1 cellular context compared by ENCODE assay signal in genomic region chr2:217942731-217943335, GRCh38.
TF ChIP-seq lines count a peak whose summit lies in the region.

No MANE protein-coding gene starts in this region.

TF ChIP-seq in HepG2, 621 proteins besides CTCF, POLR2A, EP300 and RAD21 (continued from another document):
- TF ChIP-seq ZNF207 (IDR thresholded peaks at IDR 0.05; ENCODE audit: borderline replicate concordance), result no peak
- TF ChIP-seq ZNF782 (CRISPR knock-in tag; IDR thresholded peaks at IDR 0.05; ENCODE audit: borderline replicate concordance), result no peak
- TF ChIP-seq MIXL1 (CRISPR knock-in tag; IDR thresholded peaks at IDR 0.05), result no peak
- TF ChIP-seq ATF6 (CRISPR knock-in tag; conservative IDR thresholded peaks at IDR 0.05), result 0 out of 2 replicates have a peak, but pooled peaks have one; percentile 1
- 0 out of 2 replicates have a peak, but pooled peaks have one; percentile 2 for TF ChIP-seq ZNF274 (CRISPR knock-in tag; IDR thresholded peaks at IDR 0.05)
- no peak for TF ChIP-seq TRIM24 (CRISPR knock-in tag; IDR thresholded peaks at IDR 0.05)
- no peak for TF ChIP-seq ZBTB1 (CRISPR knock-in tag; IDR thresholded peaks at IDR 0.05; ENCODE audit: borderline replicate concordance)
- TF ChIP-seq TMF1 (CRISPR knock-in tag; IDR thresholded peaks at IDR 0.05; ENCODE audit: low read depth), result no peak
- TF ChIP-seq ZBTB44 (CRISPR knock-in tag; IDR thresholded peaks at IDR 0.05), result no peak
- TF ChIP-seq ZFP90 (CRISPR knock-in tag; IDR thresholded peaks at IDR 0.05; ENCODE audit: borderline replicate concordance), result 0 out of 2 replicates have a peak, but pooled peaks have one; percentile 60
- TF ChIP-seq GATAD2A (CRISPR knock-in tag; IDR thresholded peaks at IDR 0.05), result no peak
- peak; percentile 12; the same call in 1 of the 2 replicates for TF ChIP-seq SMAD1 (CRISPR knock-in tag; IDR thresholded peaks at IDR 0.05; ENCODE audit: borderline replicate concordance, low read depth)
- no peak for TF ChIP-seq PPARG (CRISPR knock-in tag; conservative IDR thresholded peaks at IDR 0.05)
- no peak for TF ChIP-seq ZFP62 (CRISPR knock-in tag; IDR thresholded peaks at IDR 0.05)
- no peak for TF ChIP-seq HDAC6 (IDR thresholded peaks at IDR 0.05; ENCODE audit: low read depth, low read length)
- no peak for TF ChIP-seq SAP130 (CRISPR knock-in tag; IDR thresholded peaks at IDR 0.05; ENCODE audit: low read depth)
- TF ChIP-seq PCBP2 (optimal IDR thresholded peaks at IDR 0.05; ENCODE audit: low read depth, low read length, poor library complexity, severe bottlenecking), result no peak
- TF ChIP-seq SNAPC2 (CRISPR knock-in tag; IDR thresholded peaks at IDR 0.05), result no peak
- TF ChIP-seq ZNF558 (CRISPR knock-in tag; IDR thresholded peaks at IDR 0.05; ENCODE audit: borderline replicate concordance), result no peak
- TF ChIP-seq TBX2 (CRISPR knock-in tag; IDR thresholded peaks at IDR 0.05; ENCODE audit: borderline replicate concordance), result no peak
- no peak for TF ChIP-seq TCF12 (IDR thresholded peaks at IDR 0.05)
- no peak for TF ChIP-seq TCF12 (CRISPR knock-in tag; IDR thresholded peaks at IDR 0.05)
- TF ChIP-seq HDAC2 (CRISPR knock-in tag; IDR thresholded peaks at IDR 0.05), result no peak
- 0 out of 2 replicates have a peak, but pooled peaks have one; percentile 17 for TF ChIP-seq ZFP37 (CRISPR knock-in tag; IDR thresholded peaks at IDR 0.05; ENCODE audit: borderline replicate concordance)
- TF ChIP-seq ZSCAN29 (CRISPR knock-in tag; conservative IDR thresholded peaks at IDR 0.05), result no peak
- TF ChIP-seq ZNF709 (CRISPR knock-in tag; IDR thresholded peaks at IDR 0.05), result 0 out of 2 replicates have a peak, but pooled peaks have one; percentile 43
- TF ChIP-seq ZNF792 (CRISPR knock-in tag; IDR thresholded peaks at IDR 0.05), result no peak
- TF ChIP-seq SNRNP70 (IDR thresholded peaks at IDR 0.05; ENCODE audit: low read depth, low read length), result no peak
- peak; percentile 94 for TF ChIP-seq HIC2 (CRISPR knock-in tag; IDR thresholded peaks at IDR 0.05; ENCODE audit: low read depth)
- TF ChIP-seq ZNF451 (CRISPR knock-in tag; IDR thresholded peaks at IDR 0.05), result 0 out of 2 replicates have a peak, but pooled peaks have one; percentile 35
- TF ChIP-seq SAFB2 (CRISPR knock-in tag; IDR thresholded peaks at IDR 0.05; ENCODE audit: borderline replicate concordance, low read depth), result no peak
- TF ChIP-seq ZKSCAN8 (CRISPR knock-in tag; IDR thresholded peaks at IDR 0.05; ENCODE audit: borderline replicate concordance), result no peak
- no peak for TF ChIP-seq CENPBD1 (CRISPR knock-in tag; IDR thresholded peaks at IDR 0.05; ENCODE audit: borderline replicate concordance, low read depth)
- TF ChIP-seq STAG1 (CRISPR knock-in tag; IDR thresholded peaks at IDR 0.05), result no peak
- no peak for TF ChIP-seq ZNF75D (CRISPR knock-in tag; IDR thresholded peaks at IDR 0.05; ENCODE audit: borderline replicate concordance)
- no peak for TF ChIP-seq PLSCR1 (CRISPR knock-in tag; IDR thresholded peaks at IDR 0.05; ENCODE audit: borderline replicate concordance)
- no peak for TF ChIP-seq PRPF4 (IDR thresholded peaks at IDR 0.05; ENCODE audit: low read depth, low read length, poor library complexity, severe bottlenecking)
- peak; percentile 97 for TF ChIP-seq HNRNPL (IDR thresholded peaks at IDR 0.05; ENCODE audit: low read depth, low read length)
- TF ChIP-seq NRL (CRISPR knock-in tag; IDR thresholded peaks at IDR 0.05; ENCODE audit: borderline replicate concordance), result no peak
- no peak for TF ChIP-seq AFF4 (CRISPR knock-in tag; IDR thresholded peaks at IDR 0.05)
- no peak for TF ChIP-seq TP53 (CRISPR knock-in tag; conservative IDR thresholded peaks at IDR 0.05)
- no peak for TF ChIP-seq ZNF703 (CRISPR knock-in tag; IDR thresholded peaks at IDR 0.05; ENCODE audit: borderline replicate concordance)
- no peak for TF ChIP-seq GMEB1 (CRISPR knock-in tag; IDR thresholded peaks at IDR 0.05; ENCODE audit: borderline replicate concordance)
- no peak for TF ChIP-seq ZNF263 (CRISPR knock-in tag; IDR thresholded peaks at IDR 0.05)
- peak; percentile 87 for TF ChIP-seq ZSCAN25 (CRISPR knock-in tag; IDR thresholded peaks at IDR 0.05)
- no peak for TF ChIP-seq FOXP1 (IDR thresholded peaks at IDR 0.05)
- no peak for TF ChIP-seq FOXP1 (CRISPR knock-in tag; IDR thresholded peaks at IDR 0.05)
- no peak for TF ChIP-seq WIZ (CRISPR knock-in tag; IDR thresholded peaks at IDR 0.05)
- no peak for TF ChIP-seq ZBTB8A (CRISPR knock-in tag; IDR thresholded peaks at IDR 0.05; ENCODE audit: borderline replicate concordance, low read depth)
- TF ChIP-seq ZNF33A (CRISPR knock-in tag; IDR thresholded peaks at IDR 0.05; ENCODE audit: borderline replicate concordance), result no peak
- no peak for TF ChIP-seq ZNF253 (CRISPR knock-in tag; IDR thresholded peaks at IDR 0.05; ENCODE audit: borderline replicate concordance)
- TF ChIP-seq ARID5B (CRISPR knock-in tag; IDR thresholded peaks at IDR 0.05), result no peak
- TF ChIP-seq ZNF720 (CRISPR knock-in tag; IDR thresholded peaks at IDR 0.05), result no peak
- no peak for TF ChIP-seq KDM1A (CRISPR knock-in tag; IDR thresholded peaks at IDR 0.05)
- no peak for TF ChIP-seq KLF9 (CRISPR knock-in tag; IDR thresholded peaks at IDR 0.05; ENCODE audit: low read depth)
- no peak for TF ChIP-seq TAF1 (CRISPR knock-in tag; IDR thresholded peaks at IDR 0.05)
